8 cellular contexts compared by ENCODE assay signal in the genomic region with DNA sequence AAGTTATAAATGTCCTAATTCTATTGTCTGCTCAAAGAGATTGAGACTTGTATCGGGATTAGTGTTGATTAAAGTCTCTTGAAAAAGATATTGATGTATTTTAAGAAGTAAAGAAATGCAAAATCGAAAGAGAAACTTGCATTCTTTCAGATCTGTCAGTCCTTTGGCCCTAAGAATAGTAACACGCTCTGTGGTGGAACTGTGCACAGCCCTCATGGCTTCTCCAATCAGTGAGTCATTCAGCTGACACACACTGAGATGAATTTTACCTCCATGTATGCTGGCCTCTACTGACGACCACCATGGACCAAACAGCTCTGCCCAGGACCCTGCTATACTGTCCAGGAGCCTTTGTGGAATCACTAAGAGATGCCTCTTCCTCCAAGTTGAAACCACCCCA.
DNase-seq lines count a peak whose midpoint lies in the region; ATAC-seq and TF ChIP-seq lines count a peak whose summit lies in the region.

No MANE protein-coding gene starts in this region.

- no peak for TF ChIP-seq CTCF in PC-3 (conservative IDR thresholded peaks at IDR 0.05; ENCODE audit: low read depth, low read length)

- H2AFZ ChIP-seq in PC-3 (ENCODE audit: low read length): no peak overlapping the region

- no peaks in the 10 kb centered on the region for H3K36me3 ChIP-seq in PC-3 (ENCODE audit: low read depth, low read length)

- H3K27ac ChIP-seq in PC-3 (ENCODE audit: low read length): no peak overlapping the region

- ATAC-seq in GM18519 (IDR thresholded peaks at IDR 0.05; ENCODE audit: low FRiP score, unreplicated experiment) (peak; percentile 97), HG02763 (IDR thresholded peaks at IDR 0.05; ENCODE audit: unreplicated experiment) (peak; percentile 88), PC-3 (no peak)

- BruUV-seq in PC-3 (replicated peaks; lab: Mats Ljungman, UMichigan): no TSS peak

- CTCF ChIA-PET in PC-3 (lab: Charles Lee): no interaction called here

- no peaks in the 10 kb centered on the region for H3F3A ChIP-seq in PC-3 (ENCODE audit: low read length, unreplicated experiment)

- H3K4me3 ChIP-seq in PC-3 (ENCODE audit: low read length): no peak overlapping the region

- POLR2A ChIA-PET in PC-3 (lab: Charles Lee; ENCODE audit: unreplicated experiment): no interaction called here

- no peaks in the 10 kb centered on the region for H4K20me1 ChIP-seq in PC-3 (ENCODE audit: low read length)

- no peaks in the 10 kb centered on the region for H3K27me3 ChIP-seq in PC-3 (ENCODE audit: low read length)

- no peaks in the 10 kb centered on the region for H3K79me2 ChIP-seq in PC-3 (ENCODE audit: low read length)

- DNase-seq in OCI-M1 (lab: John Stamatoyannopoulos, UW) (peak; percentile 80), iris pigment epithelial cell (ENCODE audit: low read depth) (peak; percentile 79), GF-D8 (lab: John Stamatoyannopoulos, UW) (no peak), NCI-H82 (lab: John Stamatoyannopoulos, UW) (no peak), inferior parietal cortex (ENCODE audit: extremely low spot score) (no peak), PC-3 (no peak)

- no peak overlapping the region for H3K4me2 ChIP-seq in PC-3 (ENCODE audit: low read length)

- intact Hi-C loops in PC-3 (cut with micrococcal nuclease): no loop called here

- H3K4me1 ChIP-seq in PC-3 (ENCODE audit: insufficient read depth, low read length): no peaks in the 10 kb centered on the region

- no peak overlapping the region for H3K9ac ChIP-seq in PC-3 (ENCODE audit: low read length)

- no peaks in the 10 kb centered on the region for H3K9me3 ChIP-seq in PC-3 (ENCODE audit: low read length)

- H3K9me2 ChIP-seq in PC-3 (replicated peaks; ENCODE audit: low read length): no peaks in the 10 kb centered on the region

Comparison
In these comparisons a context has a peak if more than half of its experiments do, and no peak if none do; other contexts are left out.
1. DNase-seq: peak in OCI-M1 (single experiment) and iris pigment epithelial cell (single experiment); none in GF-D8 (single experiment), NCI-H82 (single experiment), inferior parietal cortex (single experiment) and PC-3 (single experiment).